In the genomic region with DNA sequence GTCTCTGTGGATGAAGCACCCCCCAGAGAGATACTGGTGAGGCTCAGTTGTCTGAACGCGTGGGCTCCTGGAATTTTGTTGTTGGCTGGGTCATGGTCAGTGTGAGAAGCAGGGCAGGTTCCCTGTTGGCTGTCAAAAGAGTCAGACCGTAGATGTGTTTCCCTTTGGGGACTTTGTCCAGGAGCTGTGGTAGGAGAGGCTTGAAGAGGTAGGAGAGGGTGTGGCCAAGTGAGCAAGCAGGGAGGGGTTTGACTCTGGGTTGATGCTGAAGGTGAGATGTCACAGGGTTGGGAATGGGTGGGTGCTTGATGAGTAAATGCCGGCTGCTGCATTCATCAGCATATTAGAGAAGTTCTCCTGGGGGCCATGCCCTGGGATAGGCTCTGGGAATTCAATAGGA, we compare ENCODE assay signal across 23 cellular contexts.
"Had no signal": no experiment of that assay in that cellular context is flagged by ENCODE, and none has a peak within 500 bp of the region (broad histone marks: within the 10 kb centered on the region; RNA-seq: fewer than 3 reads in every experiment).

No MANE protein-coding gene starts in this region.

- DNase-seq: activated B cell treated with CpG ODN at 0.5 μM for 24 hours; activated CD4-positive, alpha-beta T cell treated with anti-CD3 and anti-CD28 coated beads for 1 hour; activated CD4-positive, alpha-beta T cell treated with anti-CD3 and anti-CD28 coated beads, Interleukin-2, amount 10 ng/mL, durations not matched to agents 24 days and 14 days; activated CD4-positive, alpha-beta T cell treated with anti-CD3 and anti-CD28 coated beads, Interleukin-2, amount 50 U/mL, for 48 hours; activated effector memory CD4-positive, alpha-beta T cell treated with anti-CD3 and anti-CD28 coated beads, Interleukin-2, amount 50 U/mL, for 16 hours; activated naive CD4-positive, alpha-beta T cell treated with anti-CD3 and anti-CD28 coated beads for 36 hours; activated T-cell treated with anti-CD3 and anti-CD28 coated beads, Interleukin-2, amount 50 U/mL, for 4 hours; amygdala; NCI-H1092; NCI-H1417; NCI-H1930; NCI-H2171; NCI-H2227 treated with DMSO at 0.1 percent for 48 hours; NCI-H526; NK-92 treated with Interleukin-12 subunit alpha and Interleukin-12 subunit beta, amount 100 ng/mL, for 24 hours; OCI-M1; T-cell; T-helper 2 cell; T1000 had no signal

- H3K9me3 Mint-ChIP-seq: activated B cell treated with CpG ODN at 0.5 μM for 24 hours; activated CD4-positive, alpha-beta T cell treated with anti-CD3 and anti-CD28 coated beads, Interleukin-2, amount 10 ng/mL, durations not matched to agents 24 days and 14 days; activated naive CD4-positive, alpha-beta T cell treated with anti-CD3 and anti-CD28 coated beads for 36 hours; activated T-cell treated with anti-CD3 and anti-CD28 coated beads, Interleukin-2, amount 50 U/mL, for 4 hours; T-cell had no signal

- H3K4me3 ChIP-seq: SK-N-MC had no signal

- H3K27ac Mint-ChIP-seq: activated B cell treated with CpG ODN at 0.5 μM for 24 hours; activated CD4-positive, alpha-beta T cell treated with anti-CD3 and anti-CD28 coated beads, Interleukin-2, amount 10 ng/mL, durations not matched to agents 24 days and 14 days; activated naive CD4-positive, alpha-beta T cell treated with anti-CD3 and anti-CD28 coated beads for 36 hours; activated naive CD8-positive, alpha-beta T cell; brain; T-cell had no signal

- H3K36me3 Mint-ChIP-seq: activated naive CD8-positive, alpha-beta T cell; brain; T-cell had no signal

- H3K27ac ChIP-seq: KMS-11, SK-N-MC had no signal

- H3K4me2 ChIP-seq: KMS-11 had no signal

- H3K4me3 Mint-ChIP-seq: activated B cell treated with CpG ODN at 0.5 μM for 24 hours; activated CD4-positive, alpha-beta T cell treated with anti-CD3 and anti-CD28 coated beads, Interleukin-2, amount 10 ng/mL, durations not matched to agents 24 days and 14 days; activated naive CD4-positive, alpha-beta T cell treated with anti-CD3 and anti-CD28 coated beads for 36 hours; activated naive CD8-positive, alpha-beta T cell; activated T-cell treated with anti-CD3 and anti-CD28 coated beads, Interleukin-2, amount 50 U/mL, for 4 hours; brain; T-cell had no signal

- H3K27me3 Mint-ChIP-seq: activated B cell treated with CpG ODN at 0.5 μM for 24 hours; activated CD4-positive, alpha-beta T cell treated with anti-CD3 and anti-CD28 coated beads, Interleukin-2, amount 10 ng/mL, durations not matched to agents 24 days and 14 days had no signal

- H3K9ac ChIP-seq: KMS-11 had no signal

- H3K4me1 Mint-ChIP-seq: activated B cell treated with CpG ODN at 0.5 μM for 24 hours; activated CD4-positive, alpha-beta T cell treated with anti-CD3 and anti-CD28 coated beads, Interleukin-2, amount 10 ng/mL, durations not matched to agents 24 days and 14 days; brain; T-cell had no signal
